ENCODE assay signal across 8 cellular contexts in genomic region chr10:78657622-78658165, GRCh38.
DNase-seq lines count a peak whose midpoint lies in the region; ATAC-seq and TF ChIP-seq lines count a peak whose summit lies in the region.

No MANE protein-coding gene starts in this region.

- TF ChIP-seq CTCF in AG09319 (IDR thresholded peaks at IDR 0.05; ENCODE audit: low read depth, low read length) (peak; percentile 74), WERI-Rb-1 (IDR thresholded peaks at IDR 0.05; ENCODE audit: low read depth, low read length) (peak; percentile 89)

- no peaks in the 10 kb centered on the region for H3K27me3 ChIP-seq in WERI-Rb-1 (ENCODE audit: insufficient read depth, low read depth, severe bottlenecking)

- H3K9me3 ChIP-seq in WERI-Rb-1 (ENCODE audit: severe bottlenecking): no peaks in the 10 kb centered on the region

- H3K36me3 ChIP-seq in WERI-Rb-1: no peaks in the 10 kb centered on the region

- H3K4me3 ChIP-seq in WERI-Rb-1 (ENCODE audit: low read depth, low read length): no peak overlapping the region

- no peak overlapping the region for H3K27ac ChIP-seq in WERI-Rb-1

- no peak for ATAC-seq in GM19397 (IDR thresholded peaks at IDR 0.05; ENCODE audit: unreplicated experiment)

- DNase-seq in AG09319 (ENCODE audit: extremely low read depth, low read depth): no peak
- peak; percentile 40 for DNase-seq in GM19238 (ENCODE audit: insufficient read length, low spot score)
- peak; percentile 68 for DNase-seq in NCI-H146 treated with DMSO at 0.1 percent for 48 hours (lab: John Stamatoyannopoulos, UW; ENCODE audit: unreplicated experiment)
- peak; percentile 76 for DNase-seq in WERI-Rb-1
- peak; percentile 74 to 87 for DNase-seq in T47D (ENCODE audit: low read depth in 1 of 2, low spot score in 1 of 2)
- peak; percentile 66 for DNase-seq in inferior parietal cortex (ENCODE audit: extremely low spot score)
- DNase-seq in stimulated activated CD4-positive, alpha-beta T cell treated with anti-CD3 and anti-CD28 coated beads, Interleukin-1b, Interleukin-23, amount 100 ng/mL, for 1 hour (ENCODE audit: low read depth in 2 of 2): peak; percentile 9 to 44

- in situ Hi-C loops in T47D (cut with HindIII; ENCODE audit: low pct_unique_long_range_greater_than_20kb, low sequenced_read_pairs): no loop called here
